In the genomic region with DNA sequence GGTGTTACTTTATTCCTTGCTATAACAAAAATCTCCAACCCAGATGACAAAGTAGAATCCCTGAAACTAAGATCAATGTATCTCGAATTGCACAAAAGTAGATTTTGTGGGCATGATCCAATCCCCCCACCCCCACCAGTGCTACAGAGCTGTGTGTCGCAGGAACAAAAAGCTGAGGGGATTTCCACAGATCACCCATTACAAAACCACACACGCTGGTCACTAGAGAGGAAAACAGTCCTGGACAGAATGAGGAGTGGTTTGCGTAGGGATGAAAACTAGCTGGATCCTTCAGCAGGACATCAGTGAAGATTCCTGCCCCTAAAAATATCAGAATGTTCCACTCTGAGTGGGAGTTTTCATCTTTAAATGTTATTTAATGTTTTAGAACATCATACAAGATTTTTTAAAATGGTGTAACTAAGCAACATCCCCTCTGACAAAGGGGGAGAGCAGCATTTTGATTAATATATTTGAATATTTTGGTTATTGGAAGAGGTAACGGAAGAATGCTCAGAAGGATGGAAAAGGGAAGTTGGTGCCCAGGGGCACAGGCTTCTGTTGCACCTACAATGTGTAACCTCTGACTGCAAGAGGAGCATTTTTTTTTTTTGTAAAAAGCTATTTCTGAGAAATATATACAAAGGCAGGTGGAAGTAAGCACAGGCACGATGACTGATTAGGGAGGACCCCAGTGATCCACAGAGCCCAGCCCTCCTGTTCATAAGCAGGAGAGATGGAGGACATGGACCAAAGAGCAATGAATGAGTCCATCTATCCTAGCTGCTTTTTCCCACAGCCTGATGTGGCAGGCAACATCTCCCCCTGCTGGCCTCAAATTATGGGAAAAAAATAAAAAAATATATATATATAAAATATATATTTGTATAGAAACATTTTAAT, we compare ENCODE assay signal across 7 cellular contexts.
DNase-seq lines count a peak whose midpoint lies in the region; ATAC-seq and TF ChIP-seq lines count a peak whose summit lies in the region.

No MANE protein-coding gene starts in this region.

- no peak overlapping the region for H3K4me3 Mint-ChIP-seq in mesothelial cell of epicardium
- no peak overlapping the region for H3K4me3 Mint-ChIP-seq in activated T-helper 1 cell treated with anti-CD3 and anti-CD28 coated beads, Interleukin-12 subunit alpha, Interleukin-12 subunit beta, Interleukin-2, Interleukin-4 antibody, amounts not matched to agents 30 ng/mL and 10 ng/mL and 1 ng/mL, durations not matched to agents 14 hours and 24 hours and 36 hours

- DNase-seq in Daoy (ENCODE audit: low read depth) (peak; percentile 46), SK-MEL-5 (ENCODE audit: low read depth, low spot score) (peak; percentile 41), cerebellar cortex (ENCODE audit: low spot score) (peak; percentile 13), mesothelial cell of epicardium (ENCODE audit: low spot score in 2 of 2, unreplicated experiment in 2 of 2) (no peak), activated gamma-delta T cell treated with Interleukin-2 at 50 U/mL for 16 hours (no peak)
- no peak for DNase-seq in activated T-helper 1 cell treated with anti-CD3 and anti-CD28 coated beads, Interleukin-12 subunit alpha, Interleukin-12 subunit beta, Interleukin-2, Interleukin-4 antibody, amounts not matched to agents 30 ng/mL and 10 ng/mL and 1 ng/mL, durations not matched to agents 14 hours and 24 hours and 36 hours (ENCODE audit: low spot score)

- H3K36me3 Mint-ChIP-seq in mesothelial cell of epicardium: no peaks in the 10 kb centered on the region
- no peaks in the 10 kb centered on the region for H3K36me3 Mint-ChIP-seq in activated T-helper 1 cell treated with anti-CD3 and anti-CD28 coated beads, Interleukin-12 subunit alpha, Interleukin-12 subunit beta, Interleukin-2, Interleukin-4 antibody, amounts not matched to agents 30 ng/mL and 10 ng/mL and 1 ng/mL, durations not matched to agents 14 hours and 24 hours and 36 hours (ENCODE audit: low read depth)

- no peaks in the 10 kb centered on the region for H3K27me3 Mint-ChIP-seq in mesothelial cell of epicardium (ENCODE audit: low read depth)
- H3K27me3 Mint-ChIP-seq in activated T-helper 1 cell treated with anti-CD3 and anti-CD28 coated beads, Interleukin-12 subunit alpha, Interleukin-12 subunit beta, Interleukin-2, Interleukin-4 antibody, amounts not matched to agents 30 ng/mL and 10 ng/mL and 1 ng/mL, durations not matched to agents 14 hours and 24 hours and 36 hours (ENCODE audit: insufficient read depth): peaks cover 10% of the 10 kb centered on the region

- ATAC-seq in HG02759 (IDR thresholded peaks at IDR 0.05; ENCODE audit: unreplicated experiment): peak; percentile 66

- no peaks in the 10 kb centered on the region for H3K9me3 Mint-ChIP-seq in mesothelial cell of epicardium
- no peaks in the 10 kb centered on the region for H3K9me3 Mint-ChIP-seq in activated T-helper 1 cell treated with anti-CD3 and anti-CD28 coated beads, Interleukin-12 subunit alpha, Interleukin-12 subunit beta, Interleukin-2, Interleukin-4 antibody, amounts not matched to agents 30 ng/mL and 10 ng/mL and 1 ng/mL, durations not matched to agents 14 hours and 24 hours and 36 hours

- intact Hi-C loops in activated T-helper 1 cell treated with anti-CD3 and anti-CD28 coated beads, Interleukin-12 subunit alpha, Interleukin-12 subunit beta, Interleukin-2, Interleukin-4 antibody, amounts not matched to agents 30 ng/mL and 10 ng/mL and 1 ng/mL, durations not matched to agents 14 hours and 24 hours and 36 hours (cut with micrococcal nuclease): loop anchor here (1.0 to 2.0 kb wide), 4 partner anchors 38 to 268 kb away; partner anchors contain the start of gene DNAH7

- peaks cover 43% of the 10 kb centered on the region for H3K4me1 Mint-ChIP-seq in mesothelial cell of epicardium
- H3K4me1 Mint-ChIP-seq in activated T-helper 1 cell treated with anti-CD3 and anti-CD28 coated beads, Interleukin-12 subunit alpha, Interleukin-12 subunit beta, Interleukin-2, Interleukin-4 antibody, amounts not matched to agents 30 ng/mL and 10 ng/mL and 1 ng/mL, durations not matched to agents 14 hours and 24 hours and 36 hours (ENCODE audit: low read depth): no peaks in the 10 kb centered on the region

- peak overlapping the region; percentile 31 for H3K27ac Mint-ChIP-seq in mesothelial cell of epicardium
- H3K27ac Mint-ChIP-seq in activated T-helper 1 cell treated with anti-CD3 and anti-CD28 coated beads, Interleukin-12 subunit alpha, Interleukin-12 subunit beta, Interleukin-2, Interleukin-4 antibody, amounts not matched to agents 30 ng/mL and 10 ng/mL and 1 ng/mL, durations not matched to agents 14 hours and 24 hours and 36 hours: no peak overlapping the region

- TF ChIP-seq CTCF in mesothelial cell of epicardium (IDR thresholded peaks at IDR 0.05; ENCODE audit: unreplicated experiment): peak; percentile 81

- in situ Hi-C loops in SK-MEL-5 (cut with HindIII; ENCODE audit: low pct_unique_long_range_greater_than_20kb, low sequenced_read_pairs): no loop called here

Comparison
In these comparisons a context has a peak if more than half of its experiments do, and no peak if none do; other contexts are left out.
1. DNase-seq: peak in Daoy (single experiment), SK-MEL-5 (single experiment) and cerebellar cortex (single experiment); none in mesothelial cell of epicardium (0 of 2), activated gamma-delta T cell treated with Interleukin-2 at 50 U/mL for 16 hours (single experiment) and activated T-helper 1 cell treated with anti-CD3 and anti-CD28 coated beads, Interleukin-12 subunit alpha, Interleukin-12 subunit beta, Interleukin-2, Interleukin-4 antibody, amounts not matched to agents 30 ng/mL and 10 ng/mL and 1 ng/mL, durations not matched to agents 14 hours and 24 hours and 36 hours (single experiment).